ENCODE assay signal across 8 cellular contexts in the genomic region with DNA sequence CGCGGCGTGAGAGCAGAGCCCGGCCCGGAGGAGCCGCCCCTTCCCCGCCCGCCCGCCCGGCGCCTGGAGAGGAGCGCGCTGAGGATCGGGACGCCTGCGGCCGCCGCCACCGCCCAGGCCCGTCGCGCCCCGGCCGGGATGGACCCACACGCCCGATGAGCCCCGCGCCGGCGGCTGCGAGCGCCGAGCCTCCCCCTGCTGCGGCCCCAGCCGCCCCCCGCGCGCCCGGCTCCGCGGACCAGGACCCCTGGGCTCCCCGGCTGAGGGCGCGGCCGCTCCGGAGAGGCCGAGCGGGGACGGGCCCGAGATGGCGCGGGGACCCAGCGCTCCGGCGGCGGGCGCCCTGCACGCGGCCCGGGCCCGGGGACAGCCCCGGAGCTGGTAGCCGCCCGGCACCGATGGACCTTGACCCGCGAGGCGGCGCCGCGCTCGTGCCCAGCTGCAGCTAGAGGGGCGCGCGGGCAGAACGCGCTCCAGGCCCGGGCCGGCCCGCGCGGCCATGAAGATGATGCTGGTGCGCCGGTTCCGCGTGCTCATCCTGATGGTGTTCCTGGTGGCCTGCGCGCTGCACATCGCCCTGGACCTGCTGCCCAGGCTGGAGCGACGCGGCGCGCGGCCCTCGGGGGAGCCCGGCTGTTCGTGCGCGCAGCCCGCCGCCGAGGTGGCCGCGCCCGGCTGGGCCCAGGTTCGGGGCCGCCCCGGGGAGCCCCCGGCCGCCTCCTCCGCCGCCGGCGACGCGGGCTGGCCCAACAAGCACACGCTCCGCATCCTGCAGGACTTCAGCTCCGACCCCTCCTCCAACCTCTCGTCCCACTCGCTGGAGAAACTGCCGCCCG. TPM values are rescaled to one million over a fixed set of nuclear protein-coding genes. Genes with fewer than 3 reads are reported as not detected.
DNase-seq lines count a peak whose midpoint lies in the region; ATAC-seq, FAIRE-seq and TF ChIP-seq lines count a peak whose summit lies in the region.

No MANE protein-coding gene starts in this region.

- intact Hi-C loops in ovary (cut with DNase I) = loop anchor here in 1 of 4 donors (5.0 kb wide), 1 partner anchor 46 kb away; no protein-coding TSS in a partner anchor

- TF ChIP-seq POLR2A in ovary (IDR thresholded peaks at IDR 0.05) (no peak), GM12892 (IDR thresholded peaks at IDR 0.05; ENCODE audit: low read depth, low read length) (no peak)

- H3K36me3 ChIP-seq in ovary = no peaks in the 10 kb centered on the region

- H3K27ac ChIP-seq in foreskin keratinocyte (no peak overlapping the region), ovary (peak overlapping the region; percentile 26 to 93)

- WGBS in ovary, 3 donors = 0 to 1% (median 1%) methylated on average over 7 to 113 of the region's 124 CpGs

- DNase-seq in CD1c-positive myeloid dendritic cell (ENCODE audit: extremely low spot score) (peak; percentile 30), RPMI7951 (ENCODE audit: low read depth) (peak; percentile 44), foreskin keratinocyte (no peak), ovary (peak in 2 of 5 donors; percentile 54 to 57), GM12892 (ENCODE audit: insufficient read length) (no peak), ecto neural progenitor cell (ENCODE audit: low spot score) (no peak)
- no peak for DNase-seq in stimulated activated CD4-positive, alpha-beta T cell treated with anti-CD3 and anti-CD28 coated beads, Interleukin-4, amount 100 ng/mL, for 24 hours

- no peak for TF ChIP-seq CTCF in foreskin keratinocyte (conservative IDR thresholded peaks at IDR 0.05)
- TF ChIP-seq CTCF in ovary (IDR thresholded peaks at IDR 0.05) = no peak

- FAIRE-seq in GM12892 (lab: Jason Lieb, UNC) = no peak

- peak overlapping the region; percentile 50 for H3K4me3 ChIP-seq in ovary

- H3K27me3 ChIP-seq in foreskin keratinocyte (no peaks in the 10 kb centered on the region), ovary (no peaks in the 10 kb centered on the region)

- H3K9me3 ChIP-seq in ovary = no peaks in the 10 kb centered on the region

- no peak for TF ChIP-seq EP300 in ovary (IDR thresholded peaks at IDR 0.05)

- H3K4me1 ChIP-seq in foreskin keratinocyte = no peaks in the 10 kb centered on the region
- H3K4me1 ChIP-seq in ovary (ENCODE audit: insufficient read depth) = peaks cover 15% of the 10 kb centered on the region

- ATAC-seq in foreskin keratinocyte (peak; percentile 25), HG03025 (IDR thresholded peaks at IDR 0.05; ENCODE audit: low FRiP score, unreplicated experiment) (no peak)

RNA-seq across cellular contexts. Expression of a gene that starts 0.5 kb away (rescaled TPM):
- total RNA-seq in RPMI7951 (2014; rRNA removed; shearing (Covaris generic)) = 256 and 312 TPM in 2 replicates
- total RNA-seq in foreskin keratinocyte = 17.5 and 18.2 TPM in 2 replicates
- 20.6 and 22.9 TPM in 2 replicates for polyA plus RNA-seq in foreskin keratinocyte
- total RNA-seq in ovary = 10 to 100 TPM; 20.5 to 80.4 (median 47.4) TPM
- 10 to 100 TPM in 1 of 2 donors, 1 to 10 TPM in 1; 6.2 to 28.9 TPM for polyA plus RNA-seq in ovary
- polyA plus RNA-seq in GM12892 (2012; ENCODE audit: missing spikeins) = not detected

Comparison
In these comparisons a context has a peak if more than half of its experiments do, and no peak if none do; other contexts are left out.
1. DNase-seq: peak in CD1c-positive myeloid dendritic cell (single experiment) and RPMI7951 (single experiment); none in foreskin keratinocyte (0 of 2), stimulated activated CD4-positive, alpha-beta T cell treated with anti-CD3 and anti-CD28 coated beads, Interleukin-4, amount 100 ng/mL, for 24 hours (single experiment), GM12892 (single experiment) and ecto neural progenitor cell (single experiment).